1 cellular context compared by ENCODE assay signal in the genomic region with DNA sequence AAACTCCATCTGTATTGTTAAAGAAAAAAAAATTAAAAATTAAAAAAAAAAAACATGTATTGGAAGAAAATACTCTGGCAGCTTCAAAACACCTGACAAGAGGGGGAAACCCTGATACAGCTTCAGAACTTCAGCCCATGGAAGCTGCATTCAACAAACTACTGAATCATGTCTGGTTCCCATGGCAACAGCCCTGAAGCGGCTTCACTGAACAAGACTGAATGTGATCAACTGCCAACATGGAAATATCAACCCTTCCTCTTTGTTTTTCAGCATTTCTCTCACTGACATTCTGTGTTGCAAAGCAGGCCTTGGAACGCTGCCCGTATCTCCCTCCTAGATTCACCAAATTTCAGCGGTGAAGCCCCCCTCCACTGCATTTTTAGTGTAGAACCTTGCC.
TF ChIP-seq lines count a peak whose summit lies in the region.

No MANE protein-coding gene starts in this region.

TF ChIP-seq in K562, 482 proteins besides CTCF, POLR2A, EP300 and RAD21:
- TF ChIP-seq BMI1 (IDR thresholded peaks at IDR 0.05; ENCODE audit: low read length), result peak; percentile 71; the same call in 1 of the 2 replicates
- TF ChIP-seq SIN3A (IDR thresholded peaks at IDR 0.05; ENCODE audit: borderline replicate concordance in 2 of 2, control insufficient read depth in 1 of 2, low read depth in 2 of 2, low read length in 2 of 2), result no peak
- peak in 1 of 2 experiments; percentile 41; a peak in 1 of 4 replicates for TF ChIP-seq CSDE1 (IDR thresholded peaks at IDR 0.05)
- TF ChIP-seq RFX1 (IDR thresholded peaks at IDR 0.05), result peak; percentile 95
